Comparison of ENCODE assay signal across 8 cellular contexts in the genomic region with DNA sequence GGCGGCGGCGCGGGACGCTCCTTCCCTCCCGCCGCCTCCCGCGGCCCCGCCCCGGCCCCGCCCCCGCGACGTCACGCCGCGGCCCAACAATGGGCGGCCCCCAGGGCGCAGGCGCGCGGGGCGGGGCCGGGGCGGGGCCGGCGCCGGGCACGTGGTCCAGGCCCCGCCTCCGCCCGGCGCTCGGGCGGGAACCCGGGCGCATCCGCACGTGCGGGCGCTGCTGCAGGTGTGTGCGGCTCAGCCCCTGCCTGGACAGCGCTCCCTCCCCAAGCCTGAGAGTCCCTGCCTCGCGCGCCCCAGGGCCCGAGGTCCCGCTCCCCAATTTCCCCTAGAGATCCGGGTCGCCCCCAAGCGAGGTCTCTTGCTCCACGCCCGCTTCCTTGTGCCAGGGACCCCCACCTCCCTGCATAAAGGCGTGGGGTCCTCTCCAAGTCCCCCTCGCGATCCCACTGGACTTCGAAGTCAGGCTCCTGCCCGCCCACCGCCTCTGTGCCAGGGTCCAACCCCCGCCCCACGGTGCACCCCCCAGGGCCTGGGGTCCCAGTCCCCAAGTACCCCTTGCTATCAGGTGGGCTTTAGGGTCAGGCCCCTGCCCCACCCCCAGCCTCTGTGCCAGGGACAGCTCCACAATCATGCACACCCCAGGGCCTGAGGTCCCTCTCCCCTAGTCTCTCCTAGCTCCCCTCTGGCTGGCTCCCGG. TPM values are rescaled to one million over a fixed set of nuclear protein-coding genes. Genes with fewer than 3 reads are reported as not detected.
DNase-seq lines count a peak whose midpoint lies in the region; ATAC-seq and TF ChIP-seq lines count a peak whose summit lies in the region.

A gene (minus strand): TSS at position 6 of the 700 bp plus-strand sequence. CDS start 267 bp downstream, outside the sequence.

- TF ChIP-seq CTCF in heart left ventricle (IDR thresholded peaks at IDR 0.05), result no peak
- no peak for TF ChIP-seq CTCF in tibial nerve (IDR thresholded peaks at IDR 0.05)

- peaks cover 0 to 2% (median 0%) of the 10 kb centered on the region in 3 donors for H3K4me1 Mint-ChIP-seq in IgD-negative memory B cell

- H3K9me3 Mint-ChIP-seq in IgD-negative memory B cell, result no peaks in the 10 kb centered on the region

- TF ChIP-seq EP300 in tibial nerve (IDR thresholded peaks at IDR 0.05), result no peak

- H3K4me3 ChIP-seq in adipocyte (ENCODE audit: low read length) (peak within 1 kb of the TSS; percentile 82), heart left ventricle (peak within 1 kb of the TSS; percentile 56 to 95 (median 76)), tibial nerve (peak within 1 kb of the TSS; percentile 40 to 94 (median 54))

- peak; percentile 33 for DNase-seq in NK-92 treated with Interleukin-12 subunit alpha and Interleukin-12 subunit beta, amount 100 ng/mL, for 24 hours (lab: John Stamatoyannopoulos, UW)
- DNase-seq in NK-92 (lab: John Stamatoyannopoulos, UW; ENCODE audit: unreplicated experiment) (no peak), SW480 (ENCODE audit: low spot score) (peak; percentile 38), adipocyte (ENCODE audit: low read depth) (peak; percentile 91), heart left ventricle (peak; percentile 66 to 88 (median 83)), posterior vena cava (ENCODE audit: low spot score) (peak; percentile 92), tibial nerve (ENCODE audit: low spot score in 2 of 2) (peak; percentile 57 to 59)

- H3K27ac Mint-ChIP-seq in IgD-negative memory B cell, result no peak within 1 kb of the TSS

- H3K36me3 ChIP-seq in adipocyte (ENCODE audit: control insufficient read depth, insufficient read depth, low read length, severe bottlenecking), result no peaks in the 10 kb centered on the region
- H3K36me3 ChIP-seq in heart left ventricle, result no peaks in the 10 kb centered on the region
- no peaks in the 10 kb centered on the region for H3K36me3 ChIP-seq in tibial nerve

- peaks cover 3% of the 10 kb centered on the region for H3K4me1 ChIP-seq in adipocyte (ENCODE audit: control insufficient read depth, insufficient read depth, low read length)
- peaks cover 0 to 25% (median 9%) of the 10 kb centered on the region in 12 donors for H3K4me1 ChIP-seq in heart left ventricle
- H3K4me1 ChIP-seq in tibial nerve, result peaks cover 0 to 22% (median 18%) of the 10 kb centered on the region in 4 donors

- H3K27me3 ChIP-seq in adipocyte (replicated peaks; ENCODE audit: control insufficient read depth, insufficient read depth, low read length), result no peaks in the 10 kb centered on the region
- peaks cover 0 to 4% (median 0%) of the 10 kb centered on the region in 9 donors for H3K27me3 ChIP-seq in heart left ventricle
- H3K27me3 ChIP-seq in tibial nerve, result no peaks in the 10 kb centered on the region

- 7 to 37% (median 12%) methylated on average over 6 to 62 of the region's 63 CpGs for WGBS in heart left ventricle, 4 donors
- 17 to 39% methylated on average over 10 to 11 of the region's 63 CpGs for WGBS in tibial nerve, 2 donors

- H3K4me3 Mint-ChIP-seq in IgD-negative memory B cell, result peak within 1 kb of the TSS in 3 of 4 donors; percentile 60 to 85 (median 63)

- peaks cover 3% of the 10 kb centered on the region for H3K27me3 Mint-ChIP-seq in IgD-negative memory B cell

- intact Hi-C loops in heart left ventricle (cut with DNase I), result loop anchor here in 1 of 10 donors (5.0 kb wide), 1 partner anchor 84 kb away; a partner anchor contains a TSS
- intact Hi-C loops in posterior vena cava (cut with DNase I), result no loop called here

- TF ChIP-seq POLR2A in heart left ventricle (IDR thresholded peaks at IDR 0.05) (no peak), tibial nerve (IDR thresholded peaks at IDR 0.05) (peak in 1 of 2 donors; percentile 21)

- H3K9me3 ChIP-seq in adipocyte (ENCODE audit: control insufficient read depth, low read length) (no peaks in the 10 kb centered on the region), heart left ventricle (no peaks in the 10 kb centered on the region), tibial nerve (no peaks in the 10 kb centered on the region)

- H3K36me3 Mint-ChIP-seq in IgD-negative memory B cell, result no peaks in the 10 kb centered on the region

- H3K27ac ChIP-seq in heart left ventricle (peak within 1 kb of the TSS; percentile 60 to 91 (median 79)), tibial nerve (peak within 1 kb of the TSS; percentile 73 to 96 (median 88))

- peak; percentile 41 to 84 (median 82) for ATAC-seq in heart left ventricle

- H3K9ac ChIP-seq in adipocyte (ENCODE audit: low read length), result peak within 1 kb of the TSS; percentile 86

RNA-seq across cellular contexts. Expression of the gene that starts here (rescaled TPM):
- polyA plus RNA-seq in IgD-negative memory B cell (0.13 TPM), heart left ventricle (1 to 10 TPM; 1.9 to 6.0 TPM)
- total RNA-seq in heart left ventricle (10 to 100 TPM in 4 of 9 donors, 1 to 10 TPM in 5; 6.1 to 18.6 (median 9.6) TPM), posterior vena cava (10 to 100 TPM; 14.0 to 21.9 TPM), tibial nerve (10 to 100 TPM; 19.4 to 32.7 (median 27.4) TPM)
